In the genomic region with DNA sequence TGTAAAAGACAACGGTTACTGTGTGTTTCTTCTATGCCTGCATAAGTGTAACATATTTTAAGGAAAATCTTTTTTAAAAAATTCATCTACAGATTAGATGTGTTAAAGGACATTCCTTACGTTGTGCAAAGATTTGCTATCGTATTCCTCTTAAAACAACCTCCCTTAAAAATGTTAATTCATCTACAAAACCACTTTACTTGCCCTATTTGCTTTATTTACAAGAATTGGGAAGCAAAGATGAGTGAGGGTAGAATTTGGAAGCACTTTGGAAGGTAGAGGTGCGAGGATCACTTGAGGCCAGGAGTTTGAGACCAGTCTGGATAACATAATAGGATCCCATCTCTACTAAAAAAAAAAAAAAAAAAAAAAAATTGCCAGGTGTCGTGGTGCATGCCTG, we compare ENCODE assay signal across 3 cellular contexts.
A peak's percentile ranks its signal among the peaks of the same experiment; 100 is the strongest.
TF ChIP-seq lines count a peak whose summit lies in the region.

No MANE protein-coding gene starts in this region.

TF ChIP-seq in HepG2, 621 proteins besides CTCF, POLR2A, EP300 and RAD21:
- TF ChIP-seq RARA (CRISPR knock-in tag; IDR thresholded peaks at IDR 0.05) = no peak
- peak; percentile 94 for TF ChIP-seq GZF1 (CRISPR knock-in tag; IDR thresholded peaks at IDR 0.05)

TF ChIP-seq in HEK293T, 16 proteins besides CTCF, POLR2A, EP300 and RAD21:
- TF ChIP-seq LEF1 (IDR thresholded peaks at IDR 0.05; ENCODE audit: borderline replicate concordance) (no peak), ZNF384 (IDR thresholded peaks at IDR 0.05) (peak; percentile 81), NFRKB (IDR thresholded peaks at IDR 0.05) (no peak), HDGF (IDR thresholded peaks at IDR 0.05; ENCODE audit: borderline replicate concordance) (no peak)
TF ChIP-seq in HEK293T: peak in this region for 1.

TF ChIP-seq in H1, 55 proteins besides CTCF, POLR2A, EP300 and RAD21:
- TF ChIP-seq, protein P1, sequence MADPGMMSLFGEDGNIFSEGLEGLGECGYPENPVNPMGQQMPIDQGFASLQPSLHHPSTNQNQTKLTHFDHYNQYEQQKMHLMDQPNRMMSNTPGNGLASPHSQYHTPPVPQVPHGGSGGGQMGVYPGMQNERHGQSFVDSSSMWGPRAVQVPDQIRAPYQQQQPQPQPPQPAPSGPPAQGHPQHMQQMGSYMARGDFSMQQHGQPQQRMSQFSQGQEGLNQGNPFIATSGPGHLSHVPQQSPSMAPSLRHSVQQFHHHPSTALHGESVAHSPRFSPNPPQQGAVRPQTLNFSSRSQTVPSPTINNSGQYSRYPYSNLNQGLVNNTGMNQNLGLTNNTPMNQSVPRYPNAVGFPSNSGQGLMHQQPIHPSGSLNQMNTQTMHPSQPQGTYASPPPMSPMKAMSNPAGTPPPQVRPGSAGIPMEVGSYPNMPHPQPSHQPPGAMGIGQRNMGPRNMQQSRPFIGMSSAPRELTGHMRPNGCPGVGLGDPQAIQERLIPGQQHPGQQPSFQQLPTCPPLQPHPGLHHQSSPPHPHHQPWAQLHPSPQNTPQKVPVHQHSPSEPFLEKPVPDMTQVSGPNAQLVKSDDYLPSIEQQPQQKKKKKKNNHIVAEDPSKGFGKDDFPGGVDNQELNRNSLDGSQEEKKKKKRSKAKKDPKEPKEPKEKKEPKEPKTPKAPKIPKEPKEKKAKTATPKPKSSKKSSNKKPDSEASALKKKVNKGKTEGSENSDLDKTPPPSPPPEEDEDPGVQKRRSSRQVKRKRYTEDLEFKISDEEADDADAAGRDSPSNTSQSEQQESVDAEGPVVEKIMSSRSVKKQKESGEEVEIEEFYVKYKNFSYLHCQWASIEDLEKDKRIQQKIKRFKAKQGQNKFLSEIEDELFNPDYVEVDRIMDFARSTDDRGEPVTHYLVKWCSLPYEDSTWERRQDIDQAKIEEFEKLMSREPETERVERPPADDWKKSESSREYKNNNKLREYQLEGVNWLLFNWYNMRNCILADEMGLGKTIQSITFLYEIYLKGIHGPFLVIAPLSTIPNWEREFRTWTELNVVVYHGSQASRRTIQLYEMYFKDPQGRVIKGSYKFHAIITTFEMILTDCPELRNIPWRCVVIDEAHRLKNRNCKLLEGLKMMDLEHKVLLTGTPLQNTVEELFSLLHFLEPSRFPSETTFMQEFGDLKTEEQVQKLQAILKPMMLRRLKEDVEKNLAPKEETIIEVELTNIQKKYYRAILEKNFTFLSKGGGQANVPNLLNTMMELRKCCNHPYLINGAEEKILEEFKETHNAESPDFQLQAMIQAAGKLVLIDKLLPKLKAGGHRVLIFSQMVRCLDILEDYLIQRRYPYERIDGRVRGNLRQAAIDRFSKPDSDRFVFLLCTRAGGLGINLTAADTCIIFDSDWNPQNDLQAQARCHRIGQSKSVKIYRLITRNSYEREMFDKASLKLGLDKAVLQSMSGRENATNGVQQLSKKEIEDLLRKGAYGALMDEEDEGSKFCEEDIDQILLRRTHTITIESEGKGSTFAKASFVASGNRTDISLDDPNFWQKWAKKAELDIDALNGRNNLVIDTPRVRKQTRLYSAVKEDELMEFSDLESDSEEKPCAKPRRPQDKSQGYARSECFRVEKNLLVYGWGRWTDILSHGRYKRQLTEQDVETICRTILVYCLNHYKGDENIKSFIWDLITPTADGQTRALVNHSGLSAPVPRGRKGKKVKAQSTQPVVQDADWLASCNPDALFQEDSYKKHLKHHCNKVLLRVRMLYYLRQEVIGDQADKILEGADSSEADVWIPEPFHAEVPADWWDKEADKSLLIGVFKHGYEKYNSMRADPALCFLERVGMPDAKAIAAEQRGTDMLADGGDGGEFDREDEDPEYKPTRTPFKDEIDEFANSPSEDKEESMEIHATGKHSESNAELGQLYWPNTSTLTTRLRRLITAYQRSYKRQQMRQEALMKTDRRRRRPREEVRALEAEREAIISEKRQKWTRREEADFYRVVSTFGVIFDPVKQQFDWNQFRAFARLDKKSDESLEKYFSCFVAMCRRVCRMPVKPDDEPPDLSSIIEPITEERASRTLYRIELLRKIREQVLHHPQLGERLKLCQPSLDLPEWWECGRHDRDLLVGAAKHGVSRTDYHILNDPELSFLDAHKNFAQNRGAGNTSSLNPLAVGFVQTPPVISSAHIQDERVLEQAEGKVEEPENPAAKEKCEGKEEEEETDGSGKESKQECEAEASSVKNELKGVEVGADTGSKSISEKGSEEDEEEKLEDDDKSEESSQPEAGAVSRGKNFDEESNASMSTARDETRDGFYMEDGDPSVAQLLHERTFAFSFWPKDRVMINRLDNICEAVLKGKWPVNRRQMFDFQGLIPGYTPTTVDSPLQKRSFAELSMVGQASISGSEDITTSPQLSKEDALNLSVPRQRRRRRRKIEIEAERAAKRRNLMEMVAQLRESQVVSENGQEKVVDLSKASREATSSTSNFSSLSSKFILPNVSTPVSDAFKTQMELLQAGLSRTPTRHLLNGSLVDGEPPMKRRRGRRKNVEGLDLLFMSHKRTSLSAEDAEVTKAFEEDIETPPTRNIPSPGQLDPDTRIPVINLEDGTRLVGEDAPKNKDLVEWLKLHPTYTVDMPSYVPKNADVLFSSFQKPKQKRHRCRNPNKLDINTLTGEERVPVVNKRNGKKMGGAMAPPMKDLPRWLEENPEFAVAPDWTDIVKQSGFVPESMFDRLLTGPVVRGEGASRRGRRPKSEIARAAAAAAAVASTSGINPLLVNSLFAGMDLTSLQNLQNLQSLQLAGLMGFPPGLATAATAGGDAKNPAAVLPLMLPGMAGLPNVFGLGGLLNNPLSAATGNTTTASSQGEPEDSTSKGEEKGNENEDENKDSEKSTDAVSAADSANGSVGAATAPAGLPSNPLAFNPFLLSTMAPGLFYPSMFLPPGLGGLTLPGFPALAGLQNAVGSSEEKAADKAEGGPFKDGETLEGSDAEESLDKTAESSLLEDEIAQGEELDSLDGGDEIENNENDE (IDR thresholded peaks at IDR 0.05; ENCODE audit: insufficient replicate concordance, low read length) = peak; percentile 71
- TF ChIP-seq BCL11A (IDR thresholded peaks at IDR 0.05; ENCODE audit: low read depth in 2 of 2, low read length in 2 of 2) = no peak
